Comparison of ENCODE assay signal across 1 cellular context in the genomic region with DNA sequence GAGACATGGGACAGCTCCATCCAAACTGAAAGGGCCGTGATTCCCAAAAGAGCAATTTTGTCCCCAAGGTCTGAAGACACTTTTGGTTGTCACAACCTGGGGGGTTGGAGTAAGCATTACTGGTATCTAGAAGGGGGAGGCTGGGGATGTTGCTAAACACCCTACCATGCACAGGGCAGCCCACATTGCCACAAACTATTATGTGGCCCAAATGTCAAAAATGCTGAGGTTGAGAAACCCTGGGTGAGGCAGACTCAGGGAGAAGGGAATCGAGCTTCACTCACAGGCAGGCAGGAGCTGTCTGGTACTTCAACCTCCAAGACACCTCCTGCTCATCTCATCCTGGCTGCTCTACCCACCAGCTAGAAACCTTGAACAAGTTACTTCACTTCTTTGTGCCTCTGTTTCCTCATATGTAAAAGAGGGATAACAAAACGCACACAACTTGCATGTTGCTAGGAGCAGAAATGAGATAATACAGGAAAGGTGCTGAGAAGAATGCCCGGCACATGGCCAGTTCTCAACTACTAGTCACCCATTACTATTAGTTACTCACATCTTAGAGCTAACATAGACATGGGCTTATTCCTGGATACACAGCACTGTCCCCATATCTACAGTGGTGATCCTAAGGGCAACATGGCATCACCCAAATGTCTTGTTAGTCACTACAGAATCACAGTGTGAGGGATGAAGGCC.
TF ChIP-seq lines count a peak whose summit lies in the region.

No MANE protein-coding gene starts in this region.

TF ChIP-seq in endothelial cell of umbilical vein, 7 proteins besides CTCF, POLR2A, EP300 and RAD21:
- TF ChIP-seq POLR2AphosphoS5 (IDR thresholded peaks at IDR 0.05; ENCODE audit: insufficient read depth, low read depth, low read length), result no peak
